In the genomic region with DNA sequence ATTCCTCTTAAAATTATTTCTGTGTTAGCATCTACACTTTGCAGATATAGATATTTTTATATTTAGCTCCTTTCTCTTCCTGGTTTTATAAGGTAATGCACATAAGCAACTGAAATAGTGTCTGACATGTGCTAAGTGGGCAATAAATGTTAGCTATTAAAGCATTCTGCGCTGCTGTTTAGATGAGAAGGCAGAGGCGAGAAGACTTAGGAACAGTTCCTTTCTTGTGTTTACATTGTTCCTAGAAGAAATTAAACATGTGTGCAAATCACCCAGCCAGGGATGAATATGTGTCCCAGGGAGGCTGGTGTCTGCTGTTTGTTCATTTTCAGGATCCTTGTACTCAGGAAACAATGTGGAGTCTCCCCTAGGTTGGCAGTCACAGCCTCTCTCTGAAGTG, we compare ENCODE assay signal across 28 cellular contexts.
"Had no signal": no experiment of that assay in that cellular context is flagged by ENCODE, and none has a peak within 500 bp of the region (broad histone marks: within the 10 kb centered on the region; RNA-seq: fewer than 3 reads in every experiment).

No MANE protein-coding gene starts in this region.

- H3K27ac ChIP-seq: stomach, suprapubic skin, testis, thoracic aorta, thyroid gland, tibial artery, tibial nerve, transverse colon, upper lobe of left lung, upper lobe of right lung, uterus, vagina had no signal

- DNase-seq: stimulated activated CD4-positive, alpha-beta T cell treated with anti-CD3 and anti-CD28 coated beads, Interleukin-2, amount 100 ng/mL, for 48 hours; stimulated activated CD4-positive, alpha-beta T cell treated with anti-CD3 and anti-CD28 coated beads, Interleukin-4, amount 100 ng/mL, for 1 hour; stimulated activated CD4-positive, alpha-beta T cell treated with anti-CD3 and anti-CD28 coated beads, Interleukin-4, amount 100 ng/mL, for 24 hours; stimulated activated CD4-positive, alpha-beta T cell treated with anti-CD3 and anti-CD28 coated beads, Interleukin-4, amount 100 ng/mL, for 4 hours; stimulated activated CD8-positive, alpha-beta memory T cell treated with anti-CD3 and anti-CD28 coated beads, Interleukin-4, amount 100 ng/mL, for 48 hours; stimulated activated naive B cell treated with anti-CD40 and anti-IgM and Interleukin-4, amounts not matched to agents 10 μg/mL and 1 μg/mL and 100 μg/mL, for 72 hours; stimulated activated naive CD4-positive, alpha-beta T cell; stimulated activated naive CD4-positive, alpha-beta T cell treated with Interleukin-2 at 50 U/mL for 16 hours; stimulated activated naive CD8-positive, alpha-beta T cell treated with anti-CD3 and anti-CD28 coated beads, Interleukin-15, amount 100 ng/mL, for 72 hours; stimulated activated naive CD8-positive, alpha-beta T cell treated with anti-CD3 and anti-CD28 coated beads, Interleukin-15, Interleukin-2, amounts not matched to agents 100 U/mL and 50 U/mL, for 24 hours; stomach; substantia nigra; thyroid gland; tibial artery; transverse colon; trophoblast cell; upper lobe of left lung; upper lobe of right lung; uterus had no signal

- H3K36me3 ChIP-seq: stomach, suprapubic skin, thoracic aorta, thyroid gland, tibial artery, tibial nerve, transverse colon, upper lobe of left lung, upper lobe of right lung, uterus, vagina had no signal

- H3K4me3 Mint-ChIP-seq: stimulated activated effector memory CD8-positive, alpha-beta T cell treated with anti-CD3 and anti-CD28 coated beads, Interleukin-12 subunit alpha, Interleukin-12 subunit beta, amount 100 ng/mL, for 72 hours; stimulated activated memory B cell treated with anti-CD40 and anti-IgM and Interleukin-4, amounts not matched to agents 10 μg/mL and 1 μg/mL and 100 μg/mL, for 72 hours; stimulated activated naive B cell treated with anti-CD40 and anti-IgM and Interleukin-4, amounts not matched to agents 10 μg/mL and 1 μg/mL and 100 μg/mL, for 72 hours; stimulated activated naive CD8-positive, alpha-beta T cell treated with anti-CD3 and anti-CD28 coated beads, Interleukin-15, amount 100 ng/mL, for 72 hours; stimulated activated naive CD8-positive, alpha-beta T cell treated with anti-CD3 and anti-CD28 coated beads, Interleukin-15, Interleukin-2, amounts not matched to agents 100 ng/mL and 50 ng/mL, for 24 hours; type B pancreatic cell had no signal

- H3K4me3 ChIP-seq: stomach, suprapubic skin, testis, thoracic aorta, thyroid gland, tibial artery, tibial nerve, transverse colon, upper lobe of left lung, upper lobe of right lung, uterus, vagina had no signal

- H3K4me1 Mint-ChIP-seq: stimulated activated effector memory CD8-positive, alpha-beta T cell treated with anti-CD3 and anti-CD28 coated beads, Interleukin-12 subunit alpha, Interleukin-12 subunit beta, amount 100 ng/mL, for 72 hours; stimulated activated memory B cell treated with anti-CD40 and anti-IgM and Interleukin-4, amounts not matched to agents 10 μg/mL and 1 μg/mL and 100 μg/mL, for 72 hours; stimulated activated naive B cell treated with anti-CD40 and anti-IgM and Interleukin-4, amounts not matched to agents 10 μg/mL and 1 μg/mL and 100 μg/mL, for 72 hours; stimulated activated naive CD8-positive, alpha-beta T cell treated with anti-CD3 and anti-CD28 coated beads, Interleukin-15, amount 100 ng/mL, for 72 hours had no signal

- H3K27me3 Mint-ChIP-seq: stimulated activated memory B cell treated with anti-CD40 and anti-IgM and Interleukin-4, amounts not matched to agents 10 μg/mL and 1 μg/mL and 100 μg/mL, for 72 hours had no signal

- H3K36me3 Mint-ChIP-seq: stimulated activated effector memory CD8-positive, alpha-beta T cell treated with anti-CD3 and anti-CD28 coated beads, Interleukin-12 subunit alpha, Interleukin-12 subunit beta, amount 100 ng/mL, for 72 hours; stimulated activated memory B cell treated with anti-CD40 and anti-IgM and Interleukin-4, amounts not matched to agents 10 μg/mL and 1 μg/mL and 100 μg/mL, for 72 hours; type B pancreatic cell had no signal

- H3K27me3 ChIP-seq: testis, thyroid gland, tibial artery, tibial nerve, upper lobe of left lung, upper lobe of right lung, uterus, vagina had no signal

- ATAC-seq: stimulated activated effector memory CD8-positive, alpha-beta T cell treated with anti-CD3 and anti-CD28 coated beads, Interleukin-12 subunit alpha, Interleukin-12 subunit beta, amount 100 ng/mL, for 72 hours; stimulated activated memory B cell treated with anti-CD40 and anti-IgM and Interleukin-4, amounts not matched to agents 10 μg/mL and 1 μg/mL and 100 μg/mL, for 72 hours; stimulated activated naive B cell treated with anti-CD40 and anti-IgM and Interleukin-4, amounts not matched to agents 10 μg/mL and 1 μg/mL and 100 μg/mL, for 72 hours; stimulated activated naive CD8-positive, alpha-beta T cell treated with anti-CD3 and anti-CD28 coated beads, Interleukin-15, amount 100 ng/mL, for 72 hours; stimulated activated naive CD8-positive, alpha-beta T cell treated with anti-CD3 and anti-CD28 coated beads, Interleukin-15, Interleukin-2, amounts not matched to agents 100 U/mL and 50 U/mL, for 24 hours; upper lobe of right lung had no signal

- H3K9me3 ChIP-seq: testis, thoracic aorta, thyroid gland, upper lobe of right lung, uterus, vagina had no signal

- H3K27ac Mint-ChIP-seq: stimulated activated effector memory CD8-positive, alpha-beta T cell treated with anti-CD3 and anti-CD28 coated beads, Interleukin-12 subunit alpha, Interleukin-12 subunit beta, amount 100 ng/mL, for 72 hours; stimulated activated memory B cell treated with anti-CD40 and anti-IgM and Interleukin-4, amounts not matched to agents 10 μg/mL and 1 μg/mL and 100 μg/mL, for 72 hours; stimulated activated naive B cell treated with anti-CD40 and anti-IgM and Interleukin-4, amounts not matched to agents 10 μg/mL and 1 μg/mL and 100 μg/mL, for 72 hours; stimulated activated naive CD8-positive, alpha-beta T cell treated with anti-CD3 and anti-CD28 coated beads, Interleukin-15, amount 100 ng/mL, for 72 hours; stimulated activated naive CD8-positive, alpha-beta T cell treated with anti-CD3 and anti-CD28 coated beads, Interleukin-15, Interleukin-2, amounts not matched to agents 100 ng/mL and 50 ng/mL, for 24 hours; type B pancreatic cell had no signal

- H3K4me1 ChIP-seq: stomach, suprapubic skin, testis, thyroid gland, tibial artery, tibial nerve, transverse colon, upper lobe of left lung, upper lobe of right lung, uterus, vagina had no signal
